8 cellular contexts compared by ENCODE assay signal in the genomic region with DNA sequence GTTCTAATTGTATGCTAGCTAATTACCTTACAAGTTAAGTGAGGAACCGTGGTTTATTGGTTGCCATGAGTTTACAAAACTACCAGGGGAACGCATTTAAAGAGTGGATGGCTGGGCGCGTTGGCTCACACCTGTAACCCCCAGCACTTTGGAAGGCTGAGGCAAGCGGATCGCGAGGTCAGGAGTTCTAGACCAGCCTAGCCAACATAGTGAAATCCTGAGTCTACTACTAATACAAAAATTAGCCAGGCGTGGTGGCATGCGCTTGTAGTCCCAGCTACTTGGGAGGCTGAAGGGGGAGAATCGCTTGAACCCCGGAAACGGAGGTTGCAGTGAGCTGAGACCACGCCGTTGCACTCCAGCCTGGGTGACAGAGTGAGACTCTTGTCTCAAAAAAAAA. TPM values are rescaled to one million over a fixed set of nuclear protein-coding genes. Genes with fewer than 3 reads are reported as not detected.
DNase-seq lines count a peak whose midpoint lies in the region; ATAC-seq and TF ChIP-seq lines count a peak whose summit lies in the region.

No MANE protein-coding gene starts in this region.

- DNase-seq in AG10803 (ENCODE audit: low read depth): no peak
- DNase-seq in Jurkat, Clone E6-1 (ENCODE audit: low read depth, low spot score): no peak
- DNase-seq in chondrocyte (ENCODE audit: low spot score): no peak
- no peak for DNase-seq in naive B cell
- no peak for DNase-seq in cerebellar nuclear complex (lab: John Stamatoyannopoulos, UW)
- no peak for DNase-seq in HAP-1 (ENCODE audit: low spot score in 2 of 2)

- H3K27me3 ChIP-seq in HAP-1 (ENCODE audit: low read depth): no peaks in the 10 kb centered on the region

- H3K36me3 Mint-ChIP-seq in chondrocyte (ENCODE audit: low read depth) (peaks cover 56% of the 10 kb centered on the region), naive B cell (peaks cover 35 to 43% of the 10 kb centered on the region in 2 donors)

- H3K4me3 ChIP-seq in AG10803 (ENCODE audit: low read length) (peak overlapping the region; percentile 4), HAP-1 (no peak overlapping the region; the same call in 1 of the 2 replicates)
- H3K4me3 ChIP-seq in Jurkat, Clone E6-1 (ENCODE audit: low read length): peak overlapping the region; percentile 93; the same call in 1 of the 2 replicates

- no peak overlapping the region for H3K27ac Mint-ChIP-seq in chondrocyte (ENCODE audit: unreplicated experiment)
- H3K27ac Mint-ChIP-seq in naive B cell: peak overlapping the region; percentile 16 to 99 (median 97)

- no peak for TF ChIP-seq CTCF in AG10803 (conservative IDR thresholded peaks at IDR 0.05; ENCODE audit: low read length)
- no peak for TF ChIP-seq CTCF in chondrocyte (IDR thresholded peaks at IDR 0.05)

- H3K27me3 Mint-ChIP-seq in chondrocyte (ENCODE audit: low read depth) (no peaks in the 10 kb centered on the region), naive B cell (peaks cover 0 to 4% (median 0%) of the 10 kb centered on the region in 3 donors)

- H3K9me3 Mint-ChIP-seq in chondrocyte (ENCODE audit: low read depth) (no peaks in the 10 kb centered on the region), naive B cell (no peaks in the 10 kb centered on the region)

- H3K9me3 ChIP-seq in HAP-1: no peaks in the 10 kb centered on the region

- ATAC-seq in naive B cell (ENCODE audit: low read depth in 2 of 2): no peak
- ATAC-seq in HG03460 (IDR thresholded peaks at IDR 0.05; ENCODE audit: unreplicated experiment): no peak
- no peak for ATAC-seq in GM19328 (IDR thresholded peaks at IDR 0.05; ENCODE audit: unreplicated experiment)

- H3K4me1 ChIP-seq in HAP-1: peaks cover 23% of the 10 kb centered on the region

- H3K4me1 Mint-ChIP-seq in chondrocyte (ENCODE audit: low read depth) (peaks cover 33% of the 10 kb centered on the region), naive B cell (peaks cover 22 to 47% (median 30%) of the 10 kb centered on the region in 3 donors)

- H3K36me3 ChIP-seq in HAP-1 (replicated peaks): peaks cover 68% of the 10 kb centered on the region

- H3K4me3 Mint-ChIP-seq in chondrocyte (ENCODE audit: unreplicated experiment): peak overlapping the region; percentile 81
- H3K4me3 Mint-ChIP-seq in naive B cell: peak overlapping the region; percentile 84 to 99 (median 96)

- in situ Hi-C loops in HAP-1 (cut with MboI; ENCODE audit: low sequenced_read_pairs): no loop called here

RNA-seq across cellular contexts. Expression of gene EIF5, which starts 2.2 kb away (rescaled TPM):
- 214 TPM for polyA plus RNA-seq in Jurkat, Clone E6-1 (2012; ENCODE audit: insufficient read depth, insufficient read length)
- total RNA-seq in chondrocyte: 175 to 212 TPM (median 181 TPM) in 3 replicates
- polyA plus RNA-seq in naive B cell (ENCODE audit: low read depth in 6 of 6): 100 to 1,000 TPM; 419 to 531 (median 455) TPM

RNA-seq across cellular contexts. Expression of gene MARK3, which starts 49.0 kb away (rescaled TPM):
- polyA plus RNA-seq in Jurkat, Clone E6-1 (2012; ENCODE audit: insufficient read depth, insufficient read length): 90.5 TPM
- total RNA-seq in chondrocyte: 65.1 to 73.7 TPM (median 70.8 TPM) in 3 replicates
- 10 to 100 TPM; 31.4 to 61.4 (median 34.6) TPM for polyA plus RNA-seq in naive B cell (ENCODE audit: low read depth in 6 of 6)
